In genomic region chr19:50719566-50719965, GRCh38 we compare ENCODE assay signal across 10 cellular contexts. TPM values are rescaled to one million over a fixed set of nuclear protein-coding genes. Genes with fewer than 3 reads are reported as not detected.
DNase-seq lines count a peak whose midpoint lies in the region; ATAC-seq and TF ChIP-seq lines count a peak whose summit lies in the region.
"Had no signal": no experiment of that assay in that cellular context is flagged by ENCODE, and none has a peak within 500 bp of the region (broad histone marks: within the 10 kb centered on the region; RNA-seq: fewer than 3 reads in every experiment).

SHANK1 (minus strand) TSS chr19:50719802; CDS start chr19:50716919, 2,883 bp downstream.

- no peaks in the 10 kb centered on the region for H3K9me3 ChIP-seq in PC-3 (ENCODE audit: low read length)
- H3K9me3 ChIP-seq in psoas muscle = no peaks in the 10 kb centered on the region

- H3K27ac ChIP-seq in PC-3 (ENCODE audit: low read length) (no peak within 1 kb of the TSS), psoas muscle (no peak within 1 kb of the TSS)

- in situ Hi-C loops in GM13976 (cut with MboI; ENCODE audit: low sequenced_read_pairs, unreplicated experiment) = no loop called here

- ATAC-seq in PC-3 = no peak
- ATAC-seq in psoas muscle = no peak
- ATAC-seq in HG02840 (IDR thresholded peaks at IDR 0.05; ENCODE audit: low FRiP score, unreplicated experiment) = no peak
- no peak for ATAC-seq in GM19452 (IDR thresholded peaks at IDR 0.05; ENCODE audit: unreplicated experiment)

- no peaks in the 10 kb centered on the region for H3K36me3 ChIP-seq in PC-3 (ENCODE audit: low read depth, low read length)
- H3K36me3 ChIP-seq in psoas muscle (ENCODE audit: insufficient read depth in 1 of 2, low read depth in 1 of 2) = no peaks in the 10 kb centered on the region

- no peaks in the 10 kb centered on the region for H3F3A ChIP-seq in PC-3 (ENCODE audit: low read length, unreplicated experiment)

- H3K9me2 ChIP-seq in PC-3 (replicated peaks; ENCODE audit: low read length) = no peaks in the 10 kb centered on the region

- peaks cover 4% of the 10 kb centered on the region; the same call in 1 of the 2 replicates for H3K4me1 ChIP-seq in PC-3 (ENCODE audit: insufficient read depth, low read length)
- no peaks in the 10 kb centered on the region for H3K4me1 ChIP-seq in psoas muscle

- no peaks in the 10 kb centered on the region for H3K79me2 ChIP-seq in PC-3 (ENCODE audit: low read length)

- DNase-seq in EL (peak; percentile 27), PC-3 (no peak), fibroblast of mammary gland (ENCODE audit: low read depth) (no peak), psoas muscle (no peak), GM13976 (ENCODE audit: low spot score) (no peak)
- DNase-seq in activated CD4-positive, alpha-beta T cell treated with anti-CD3 and anti-CD28 coated beads, Interleukin-2, amount 50 U/mL, for 48 hours = no peak
- DNase-seq: kidney had no signal

- BruUV-seq in PC-3 (replicated peaks; lab: Mats Ljungman, UMichigan) = no TSS peak

- H3K9ac ChIP-seq in PC-3 (ENCODE audit: low read length) = no peak within 1 kb of the TSS

- peaks cover 36% of the 10 kb centered on the region for H3K27me3 ChIP-seq in PC-3 (ENCODE audit: low read length)
- H3K27me3 ChIP-seq in psoas muscle (ENCODE audit: insufficient read depth in 3 of 3, low read length in 2 of 3) = peaks cover 0 to 83% (median 17%) of the 10 kb centered on the region in 3 donors

- 4 to 5% methylated on average over 13 to 40 of the region's 47 CpGs; no CpG with 5 or more reads in 1 of the 3 donors for WGBS in psoas muscle, 3 donors

- intact Hi-C loops in PC-3 (cut with micrococcal nuclease) = no loop called here
- intact Hi-C loops in psoas muscle (cut with DNase I) = no loop called here

- no peaks in the 10 kb centered on the region for H4K20me1 ChIP-seq in PC-3 (ENCODE audit: low read length)

- no peak for TF ChIP-seq CTCF in PC-3 (conservative IDR thresholded peaks at IDR 0.05; ENCODE audit: low read depth, low read length)
- no peak for TF ChIP-seq CTCF in fibroblast of mammary gland (conservative IDR thresholded peaks at IDR 0.05; ENCODE audit: control insufficient read depth, insufficient read depth, low read depth, low read length)
- no peak for TF ChIP-seq CTCF in psoas muscle (IDR thresholded peaks at IDR 0.05)
- no peak for TF ChIP-seq CTCF in GM13976 (IDR thresholded peaks at IDR 0.05; ENCODE audit: borderline replicate concordance, control extremely low read depth, extremely low read depth, insufficient read depth, missing control alignments)

- CTCF ChIA-PET in PC-3 (lab: Charles Lee) = no interaction called here

- H2AFZ ChIP-seq in PC-3 (ENCODE audit: low read length) = no peak within 1 kb of the TSS

- peak within 1 kb of the TSS; percentile 73 for H3K4me2 ChIP-seq in PC-3 (ENCODE audit: low read length)

- POLR2A ChIA-PET in PC-3 (lab: Charles Lee; ENCODE audit: unreplicated experiment) = no interaction called here

- H3K4me3 ChIP-seq in PC-3 (ENCODE audit: low read length) (peak within 1 kb of the TSS; percentile 50; the same call in 1 of the 2 replicates), fibroblast of mammary gland (ENCODE audit: control insufficient read depth, low read depth, low read length) (peak within 1 kb of the TSS; percentile 35), psoas muscle (peak within 1 kb of the TSS; percentile 32)

RNA-seq across cellular contexts. Expression of gene SHANK1, which starts in this region (rescaled TPM):
- total RNA-seq in PC-3 (2014; rRNA removed) (0.12 and 0.47 TPM in 2 replicates), psoas muscle (1 to 10 TPM in 1 of 4 donors, under 1 TPM in 2, not detected in 1; 0.39 to 1.3 (median 0.83) TPM)
- polyA plus RNA-seq in psoas muscle = under 1 TPM in 2 of 3 donors, not detected in 1; 0.14 to 0.16 TPM
- total RNA-seq: activated T-helper 2 cell treated with anti-CD3 and anti-CD28 coated beads, Interferon-gamma antibody, Interleukin-2, Interleukin-4, amounts not matched to agents 10 μg/mL and 5 μg/mL and 100 μg/mL, durations not matched to agents 14 hours and 24 hours and 36 hours had no signal
